Comparison of ENCODE assay signal across 12 cellular contexts in the genomic region with DNA sequence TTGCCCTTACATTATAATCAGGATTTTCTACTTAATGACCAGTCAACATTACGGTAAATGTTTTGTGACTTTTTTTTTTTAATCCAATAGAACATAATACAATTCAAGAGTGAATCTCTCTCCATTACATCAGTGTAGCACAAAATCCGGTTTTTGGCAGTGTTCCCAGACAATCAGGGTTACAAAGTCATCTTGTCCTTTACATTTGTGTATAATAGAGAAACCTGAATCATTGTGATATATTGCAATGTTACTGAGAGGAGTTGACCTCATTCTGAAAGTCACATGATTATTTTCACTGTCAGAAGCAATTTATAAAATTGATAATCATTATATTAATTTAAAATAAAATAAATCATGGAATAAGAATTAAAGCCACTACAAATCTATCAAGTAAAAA.
DNase-seq lines count a peak whose midpoint lies in the region; FAIRE-seq and TF ChIP-seq lines count a peak whose summit lies in the region.
"Had no signal": no experiment of that assay in that cellular context is flagged by ENCODE, and none has a peak within 500 bp of the region (broad histone marks: within the 10 kb centered on the region; RNA-seq: fewer than 3 reads in every experiment).

No MANE protein-coding gene starts in this region.

- peaks cover 14% of the 10 kb centered on the region for H3K9me3 Mint-ChIP-seq in activated CD4-positive, alpha-beta memory T cell treated with anti-CD3 and anti-CD28 coated beads for 36 hours
- peaks cover 8% of the 10 kb centered on the region for H3K9me3 Mint-ChIP-seq in activated CD4-positive, alpha-beta memory T cell treated with anti-CD3 and anti-CD28 coated beads, Interleukin-2, amount 10 ng/mL, durations not matched to agents 7 days and 5 days

- no peaks in the 10 kb centered on the region for H3K27me3 ChIP-seq in bronchial epithelial cell (ENCODE audit: control insufficient read depth, insufficient read depth, low read length)
- no peaks in the 10 kb centered on the region for H3K27me3 ChIP-seq in transverse colon

- H3K27ac ChIP-seq in transverse colon: no peak overlapping the region

- POLR2A ChIA-PET in activated CD4-positive, alpha-beta memory T cell treated with anti-CD3 and anti-CD28 coated beads for 36 hours (lab: Charles Lee): no interaction called here
- POLR2A ChIA-PET in activated CD4-positive, alpha-beta memory T cell treated with anti-CD3 and anti-CD28 coated beads, Interleukin-2, amount 10 ng/mL, durations not matched to agents 7 days and 5 days (lab: Charles Lee): no interaction called here

- in situ Hi-C loops in transverse colon (cut with MboI; ENCODE audit: low pct_ligation_motif_present in 1 of 4, low pct_unique_long_range_greater_than_20kb in 1 of 4, low sequenced_read_pairs in 3 of 4): no loop called here

- peak; percentile 6 for DNase-seq in NCI-H2171 treated with DMSO at 0.1 percent for 48 hours (lab: John Stamatoyannopoulos, UW)
- DNase-seq in NCI-H2171 (lab: John Stamatoyannopoulos, UW): no peak
- peak; percentile 40 for DNase-seq in NCI-H345 treated with DMSO at 0.1 percent for 48 hours (lab: John Stamatoyannopoulos, UW; ENCODE audit: unreplicated experiment)
- peak; percentile 44 for DNase-seq in bronchial epithelial cell (ENCODE audit: low read depth)
- DNase-seq in retinal pigment epithelial cell (ENCODE audit: low read depth): peak; percentile 94
- DNase-seq in activated CD4-positive, alpha-beta memory T cell treated with anti-CD3 and anti-CD28 coated beads for 36 hours: no peak
- no peak for DNase-seq in activated CD4-positive, alpha-beta memory T cell treated with anti-CD3 and anti-CD28 coated beads, Interleukin-2, amount 10 ng/mL, durations not matched to agents 7 days and 5 days
- DNase-seq in transverse colon: no peak
- DNase-seq: activated naive CD4-positive, alpha-beta T cell treated with anti-CD3 and anti-CD28 coated beads, Interleukin-2, amount 50 U/mL, for 16 hours; H9; occipital lobe had no signal

- H3K36me3 ChIP-seq in bronchial epithelial cell (ENCODE audit: control insufficient read depth, insufficient read depth, low read length) (no peaks in the 10 kb centered on the region), transverse colon (no peaks in the 10 kb centered on the region)

- TF ChIP-seq CTCF in bronchial epithelial cell (IDR thresholded peaks at IDR 0.05; ENCODE audit: insufficient read depth, low read length, severe bottlenecking): no peak
- no peak for TF ChIP-seq CTCF in retinal pigment epithelial cell (conservative IDR thresholded peaks at IDR 0.05; ENCODE audit: low read depth, low read length)
- TF ChIP-seq CTCF in transverse colon (IDR thresholded peaks at IDR 0.05): no peak

- H3K4me1 Mint-ChIP-seq in activated CD4-positive, alpha-beta memory T cell treated with anti-CD3 and anti-CD28 coated beads for 36 hours (ENCODE audit: low read depth): no peaks in the 10 kb centered on the region
- H3K4me1 Mint-ChIP-seq in activated CD4-positive, alpha-beta memory T cell treated with anti-CD3 and anti-CD28 coated beads, Interleukin-2, amount 10 ng/mL, durations not matched to agents 7 days and 5 days: no peaks in the 10 kb centered on the region

- peaks cover 0 to 3% of the 10 kb centered on the region in 2 donors for H3K9me3 ChIP-seq in transverse colon

- TF ChIP-seq EP300 in transverse colon (IDR thresholded peaks at IDR 0.05; ENCODE audit: low read depth): no peak

- intact Hi-C loops in activated CD4-positive, alpha-beta memory T cell treated with anti-CD3 and anti-CD28 coated beads for 36 hours (cut with micrococcal nuclease): no loop called here
- intact Hi-C loops in transverse colon (cut with DNase I; ENCODE audit: low total_unique reads): no loop called here

- H3K27ac Mint-ChIP-seq in activated CD4-positive, alpha-beta memory T cell treated with anti-CD3 and anti-CD28 coated beads for 36 hours: no peak overlapping the region
- H3K27ac Mint-ChIP-seq in activated CD4-positive, alpha-beta memory T cell treated with anti-CD3 and anti-CD28 coated beads, Interleukin-2, amount 10 ng/mL, durations not matched to agents 7 days and 5 days: no peak overlapping the region
- H3K27ac Mint-ChIP-seq: H9 had no signal

- H3K27me3 Mint-ChIP-seq in activated CD4-positive, alpha-beta memory T cell treated with anti-CD3 and anti-CD28 coated beads for 36 hours: no peaks in the 10 kb centered on the region
- H3K27me3 Mint-ChIP-seq in activated CD4-positive, alpha-beta memory T cell treated with anti-CD3 and anti-CD28 coated beads, Interleukin-2, amount 10 ng/mL, durations not matched to agents 7 days and 5 days: no peaks in the 10 kb centered on the region

- CTCF ChIA-PET in activated CD4-positive, alpha-beta memory T cell treated with anti-CD3 and anti-CD28 coated beads for 36 hours (lab: Charles Lee): no interaction called here
- CTCF ChIA-PET in activated CD4-positive, alpha-beta memory T cell treated with anti-CD3 and anti-CD28 coated beads, Interleukin-2, amount 10 ng/mL, durations not matched to agents 7 days and 5 days (lab: Charles Lee): no interaction called here

- FAIRE-seq in bronchial epithelial cell (lab: Jason Lieb, UNC): no peak
- FAIRE-seq: RCC 7860 had no signal

- H3K4me1 ChIP-seq in transverse colon: no peaks in the 10 kb centered on the region

- TF ChIP-seq POLR2A in transverse colon (IDR thresholded peaks at IDR 0.05): no peak

- no peak overlapping the region for H3K4me3 ChIP-seq in bronchial epithelial cell (ENCODE audit: low read depth, low read length)
- no peak overlapping the region for H3K4me3 ChIP-seq in retinal pigment epithelial cell (ENCODE audit: low read length)
- H3K4me3 ChIP-seq in transverse colon: no peak overlapping the region

- no peak overlapping the region for H3K4me3 Mint-ChIP-seq in activated CD4-positive, alpha-beta memory T cell treated with anti-CD3 and anti-CD28 coated beads for 36 hours
- no peak overlapping the region for H3K4me3 Mint-ChIP-seq in activated CD4-positive, alpha-beta memory T cell treated with anti-CD3 and anti-CD28 coated beads, Interleukin-2, amount 10 ng/mL, durations not matched to agents 7 days and 5 days
- H3K4me3 Mint-ChIP-seq: H9 had no signal

- WGBS in transverse colon (ENCODE audit: low coverage in 1 of 2), 2 donors: 38 to 41% methylated on average over 2 of the region's 2 CpGs

- H3K36me3 Mint-ChIP-seq in activated CD4-positive, alpha-beta memory T cell treated with anti-CD3 and anti-CD28 coated beads for 36 hours: no peaks in the 10 kb centered on the region
- H3K36me3 Mint-ChIP-seq in activated CD4-positive, alpha-beta memory T cell treated with anti-CD3 and anti-CD28 coated beads, Interleukin-2, amount 10 ng/mL, durations not matched to agents 7 days and 5 days (ENCODE audit: low read depth): no peaks in the 10 kb centered on the region

Comparison
In these comparisons a context has a peak if more than half of its experiments do, and no peak if none do; other contexts are left out.
1. DNase-seq: peak in NCI-H2171 treated with DMSO at 0.1 percent for 48 hours (single experiment), NCI-H345 treated with DMSO at 0.1 percent for 48 hours (single experiment), bronchial epithelial cell (single experiment) and retinal pigment epithelial cell (single experiment); none in NCI-H2171 (single experiment), activated CD4-positive, alpha-beta memory T cell treated with anti-CD3 and anti-CD28 coated beads for 36 hours (single experiment), activated CD4-positive, alpha-beta memory T cell treated with anti-CD3 and anti-CD28 coated beads, Interleukin-2, amount 10 ng/mL, durations not matched to agents 7 days and 5 days (single experiment) and transverse colon (single experiment).